In genomic region chr16:50573279-50573678, GRCh38 we compare ENCODE assay signal across 21 cellular contexts.
A peak's percentile ranks its signal among the peaks of the same experiment; 100 is the strongest.
DNase-seq lines count a peak whose midpoint lies in the region; ATAC-seq lines count a peak whose summit lies in the region.
"Had no signal": no experiment of that assay in that cellular context is flagged by ENCODE, and none has a peak within 500 bp of the region (broad histone marks: within the 10 kb centered on the region; RNA-seq: fewer than 3 reads in every experiment).

No MANE protein-coding gene starts in this region.

- DNase-seq in NCI-H748 (lab: John Stamatoyannopoulos, UW; ENCODE audit: unreplicated experiment) (peak; percentile 15), NCI-H748 treated with DMSO at 0.1 percent for 48 hours (lab: John Stamatoyannopoulos, UW) (no peak), NCI-H69 (lab: John Stamatoyannopoulos, UW) (peak; percentile 13), left kidney (ENCODE audit: low read depth, low spot score) (peak; percentile 31), KG1 (lab: John Stamatoyannopoulos, UW) (no peak), NCI-H526 (lab: John Stamatoyannopoulos, UW) (no peak)
- DNase-seq in activated naive CD8-positive, alpha-beta T cell treated with anti-CD3 and anti-CD28 coated beads, Interleukin-2, amount 50 U/mL, for 24 hours, result no peak
- DNase-seq: AML-193; C1 segment of cervical spinal cord; Calu3; CD8-positive, alpha-beta memory T cell; DMS153; MM.1S; NCI-H1048; NCI-H1436 treated with DMSO at 0.1 percent for 48 hours; NCI-H2029 treated with DMSO at 0.1 percent for 48 hours; NCI-H446 treated with DMSO at 0.1 percent for 48 hours; NCI-H82; PC-3; Right ventricle myocardium superior had no signal

- H3K4me1 ChIP-seq in stomach smooth muscle (ENCODE audit: control insufficient read depth, insufficient read depth, low read length), result peaks cover 48% of the 10 kb centered on the region

- no peak overlapping the region for H3K27ac Mint-ChIP-seq in activated naive CD8-positive, alpha-beta T cell treated with anti-CD3 and anti-CD28 coated beads, Interleukin-2, amount 50 U/mL, for 24 hours

- no peaks in the 10 kb centered on the region for H3K36me3 Mint-ChIP-seq in activated naive CD8-positive, alpha-beta T cell treated with anti-CD3 and anti-CD28 coated beads, Interleukin-2, amount 50 U/mL, for 24 hours (ENCODE audit: low read depth)

- H3K27me3 ChIP-seq in stomach smooth muscle (ENCODE audit: control insufficient read depth in 1 of 2, insufficient read depth in 2 of 2, low read length in 2 of 2), result no peaks in the 10 kb centered on the region

- H3K4me3 ChIP-seq in stomach smooth muscle (ENCODE audit: low read length in 2 of 2), result no peak overlapping the region

- H3K9me3 Mint-ChIP-seq in activated naive CD8-positive, alpha-beta T cell treated with anti-CD3 and anti-CD28 coated beads, Interleukin-2, amount 50 U/mL, for 24 hours, result no peaks in the 10 kb centered on the region
- H3K9me3 Mint-ChIP-seq: CD8-positive, alpha-beta memory T cell had no signal

- H3K4me1 Mint-ChIP-seq in activated naive CD8-positive, alpha-beta T cell treated with anti-CD3 and anti-CD28 coated beads, Interleukin-2, amount 50 U/mL, for 24 hours, result peaks cover 2% of the 10 kb centered on the region

- no peak for ATAC-seq in activated naive CD8-positive, alpha-beta T cell treated with anti-CD3 and anti-CD28 coated beads, Interleukin-2, amount 50 U/mL, for 24 hours
- ATAC-seq: PC-3 had no signal

- H3K27me3 Mint-ChIP-seq in activated naive CD8-positive, alpha-beta T cell treated with anti-CD3 and anti-CD28 coated beads, Interleukin-2, amount 50 U/mL, for 24 hours, result no peaks in the 10 kb centered on the region
- H3K27me3 Mint-ChIP-seq: CD8-positive, alpha-beta memory T cell had no signal

- no peak overlapping the region for H3K4me3 Mint-ChIP-seq in activated naive CD8-positive, alpha-beta T cell treated with anti-CD3 and anti-CD28 coated beads, Interleukin-2, amount 50 U/mL, for 24 hours
- H3K4me3 Mint-ChIP-seq: CD8-positive, alpha-beta memory T cell had no signal

- H3K36me3 ChIP-seq in stomach smooth muscle (ENCODE audit: control insufficient read depth in 2 of 2, insufficient read depth in 2 of 2, low read length in 2 of 2), result peaks cover 0 to 3% of the 10 kb centered on the region in 2 donors

- peak overlapping the region; percentile 24 for H3K27ac ChIP-seq in stomach smooth muscle (ENCODE audit: low read length)

- H3K9ac ChIP-seq in stomach smooth muscle (ENCODE audit: low read length in 2 of 2), result no peak overlapping the region

- H3K9me3 ChIP-seq in stomach smooth muscle (ENCODE audit: control insufficient read depth in 2 of 2, low read length in 2 of 2), result no peaks in the 10 kb centered on the region

Comparison
In these comparisons a context has a peak if more than half of its experiments do, and no peak if none do; other contexts are left out.
1. DNase-seq: peak in NCI-H748 (single experiment), NCI-H69 (single experiment) and left kidney (single experiment); none in NCI-H748 treated with DMSO at 0.1 percent for 48 hours (single experiment), KG1 (single experiment), NCI-H526 (0 of 2) and activated naive CD8-positive, alpha-beta T cell treated with anti-CD3 and anti-CD28 coated beads, Interleukin-2, amount 50 U/mL, for 24 hours (single experiment).